Comparison of ENCODE assay signal across 22 cellular contexts in genomic region chr2:148014616-148015015, GRCh38.
"Had no signal": no experiment of that assay in that cellular context is flagged by ENCODE, and none has a peak within 500 bp of the region (broad histone marks: within the 10 kb centered on the region; RNA-seq: fewer than 3 reads in every experiment).

No MANE protein-coding gene starts in this region.

- H3K36me3 ChIP-seq: colonic mucosa, esophagus squamous epithelium, gastroesophageal sphincter, left ventricle myocardium inferior, lower lobe of right lung, suprapubic skin, tibial artery, upper lobe of left lung, uterus had no signal

- DNase-seq: colonic mucosa; dermis blood vessel endothelial cell; esophagus squamous epithelium; foreskin fibroblast; glutamatergic neuron; left ventricle myocardium inferior; lower lobe of right lung; mesenchymal stem cell; naive thymus-derived CD4-positive, alpha-beta T cell; posterior cingulate gyrus; right cardiac atrium; stimulated activated CD4-positive, alpha-beta T cell treated with anti-CD3 and anti-CD28 coated beads, Interleukin-2, amount 100 ng/mL, for 48 hours; stimulated activated CD8-positive, alpha-beta memory T cell treated with anti-CD3 and anti-CD28 coated beads, Interleukin-4, amount 100 ng/mL, for 48 hours; stimulated activated naive CD8-positive, alpha-beta T cell treated with anti-CD3 and anti-CD28 coated beads, Interleukin-15, Interleukin-2, amounts not matched to agents 100 U/mL and 50 U/mL, for 24 hours; tibial artery; upper lobe of left lung; uterus had no signal

- H3K4me3 ChIP-seq: colonic mucosa, esophagus squamous epithelium, gastroesophageal sphincter, left ventricle myocardium inferior, lower lobe of right lung, smooth muscle cell, suprapubic skin, tibial artery, upper lobe of left lung, uterus had no signal

- H3K9me3 ChIP-seq: colonic mucosa, esophagus squamous epithelium, gastroesophageal sphincter, left ventricle myocardium inferior, lower lobe of right lung, suprapubic skin, tibial artery, upper lobe of left lung, uterus had no signal

- H3K9me3 Mint-ChIP-seq: stimulated activated effector memory CD8-positive, alpha-beta T cell treated with anti-CD3 and anti-CD28 coated beads, Interleukin-12 subunit alpha, Interleukin-12 subunit beta, amount 100 ng/mL, for 72 hours had no signal

- H3K27ac ChIP-seq: colonic mucosa, esophagus squamous epithelium, gastroesophageal sphincter, left ventricle myocardium inferior, lower lobe of right lung, suprapubic skin, tibial artery, upper lobe of left lung, uterus had no signal

- H3K36me3 Mint-ChIP-seq: stimulated activated effector memory CD8-positive, alpha-beta T cell treated with anti-CD3 and anti-CD28 coated beads, Interleukin-12 subunit alpha, Interleukin-12 subunit beta, amount 100 ng/mL, for 72 hours had no signal

- H3K27me3 ChIP-seq: colonic mucosa, esophagus squamous epithelium, gastroesophageal sphincter, suprapubic skin, tibial artery, upper lobe of left lung, uterus had no signal

- FAIRE-seq: keratinocyte had no signal

- H3K4me2 ChIP-seq: smooth muscle cell had no signal

- H3K4me1 ChIP-seq: colonic mucosa had no signal

- ATAC-seq: gastroesophageal sphincter; lower lobe of right lung; naive thymus-derived CD4-positive, alpha-beta T cell; right cardiac atrium; stimulated activated effector memory CD8-positive, alpha-beta T cell treated with anti-CD3 and anti-CD28 coated beads, Interleukin-12 subunit alpha, Interleukin-12 subunit beta, amount 100 ng/mL, for 72 hours; stimulated activated naive CD8-positive, alpha-beta T cell treated with anti-CD3 and anti-CD28 coated beads, Interleukin-15, Interleukin-2, amounts not matched to agents 100 U/mL and 50 U/mL, for 24 hours had no signal

- H3K27ac Mint-ChIP-seq: naive thymus-derived CD4-positive, alpha-beta T cell; stimulated activated effector memory CD8-positive, alpha-beta T cell treated with anti-CD3 and anti-CD28 coated beads, Interleukin-12 subunit alpha, Interleukin-12 subunit beta, amount 100 ng/mL, for 72 hours had no signal

- H3K27me3 Mint-ChIP-seq: naive thymus-derived CD4-positive, alpha-beta T cell had no signal

- H3K4me3 Mint-ChIP-seq: stimulated activated effector memory CD8-positive, alpha-beta T cell treated with anti-CD3 and anti-CD28 coated beads, Interleukin-12 subunit alpha, Interleukin-12 subunit beta, amount 100 ng/mL, for 72 hours had no signal
